In the genomic region with DNA sequence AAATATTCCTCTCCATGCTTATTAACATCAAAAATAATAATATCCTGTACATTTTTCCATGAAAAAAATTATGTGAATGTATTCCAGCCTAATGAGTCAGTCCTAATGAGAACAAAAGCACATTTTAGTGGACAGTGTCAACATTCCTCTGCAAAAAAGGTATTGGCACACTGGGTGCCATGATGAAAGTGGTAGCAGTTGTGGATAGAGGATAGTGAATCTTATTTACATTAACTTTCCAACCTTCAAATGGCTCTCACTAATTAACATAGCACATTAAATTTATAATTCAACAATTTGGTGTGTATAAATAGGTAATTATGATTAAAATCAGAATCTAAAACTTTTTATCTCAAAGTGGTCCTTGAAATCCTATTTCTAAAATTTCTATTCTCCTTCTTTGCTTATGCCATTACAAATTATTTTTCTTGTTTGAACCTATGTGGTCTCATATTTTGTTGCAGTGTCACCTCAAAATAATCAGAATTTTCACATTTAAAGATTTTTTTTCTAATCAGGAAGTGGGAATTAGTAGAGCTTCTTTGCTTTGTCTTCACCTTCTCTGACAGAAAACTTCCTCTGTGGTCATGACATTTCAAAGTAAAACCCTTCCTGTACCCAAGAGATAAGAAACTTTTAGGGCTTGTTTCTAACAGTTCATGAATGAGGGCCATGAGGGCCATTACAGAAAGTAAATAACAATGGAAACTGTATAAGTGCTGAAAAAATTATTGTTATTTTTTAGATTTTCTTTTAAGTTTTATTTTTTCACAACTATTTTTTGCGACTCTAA, we compare ENCODE assay signal across 1 cellular context.
TF ChIP-seq lines count a peak whose summit lies in the region.

No MANE protein-coding gene starts in this region.

TF ChIP-seq in K562, 482 proteins besides CTCF, POLR2A, EP300 and RAD21 (continued from another document and continues in another):
- no peak for TF ChIP-seq TAF15 (IDR thresholded peaks at IDR 0.05; ENCODE audit: low read depth, low read length)
- TF ChIP-seq CBX3 (IDR thresholded peaks at IDR 0.05; ENCODE audit: borderline replicate concordance in 1 of 2, low read length in 2 of 2) = peak in 1 of 2 experiments; percentile 86; a peak in 2 of 3 replicates
- TF ChIP-seq, protein P1, sequence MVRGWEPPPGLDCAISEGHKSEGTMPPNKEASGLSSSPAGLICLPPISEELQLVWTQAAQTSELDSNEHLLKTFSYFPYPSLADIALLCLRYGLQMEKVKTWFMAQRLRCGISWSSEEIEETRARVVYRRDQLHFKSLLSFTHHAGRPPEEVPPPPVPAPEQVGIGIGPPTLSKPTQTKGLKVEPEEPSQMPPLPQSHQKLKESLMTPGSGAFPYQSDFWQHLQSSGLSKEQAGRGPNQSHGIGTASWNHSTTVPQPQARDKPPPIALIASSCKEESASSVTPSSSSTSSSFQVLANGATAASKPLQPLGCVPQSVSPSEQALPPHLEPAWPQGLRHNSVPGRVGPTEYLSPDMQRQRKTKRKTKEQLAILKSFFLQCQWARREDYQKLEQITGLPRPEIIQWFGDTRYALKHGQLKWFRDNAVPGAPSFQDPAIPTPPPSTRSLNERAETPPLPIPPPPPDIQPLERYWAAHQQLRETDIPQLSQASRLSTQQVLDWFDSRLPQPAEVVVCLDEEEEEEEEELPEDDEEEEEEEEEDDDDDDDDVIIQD (CRISPR knock-in tag; IDR thresholded peaks at IDR 0.05) = no peak
- no peak for TF ChIP-seq YY1 (IDR thresholded peaks at IDR 0.05; ENCODE audit: borderline replicate concordance in 1 of 3, control insufficient read depth in 1 of 3, extremely low read depth in 1 of 3, insufficient read depth in 3 of 3, insufficient read length in 1 of 3, insufficient replicate concordance in 2 of 3, low read depth in 1 of 3, low read length in 2 of 3)
- TF ChIP-seq BRCA1 (IDR thresholded peaks at IDR 0.05) = no peak
- TF ChIP-seq BRCA1 (CRISPR knock-in tag; IDR thresholded peaks at IDR 0.05) = no peak
- TF ChIP-seq ZNF121 (CRISPR knock-in tag; conservative IDR thresholded peaks at IDR 0.05) = no peak
- TF ChIP-seq BMI1 (IDR thresholded peaks at IDR 0.05; ENCODE audit: low read length) = no peak
- TF ChIP-seq MAZ (CRISPR knock-in tag; conservative IDR thresholded peaks at IDR 0.05 in 1 of 2, IDR thresholded peaks at IDR 0.05 in 1 of 2) = no peak
- no peak for TF ChIP-seq ZNF224 (CRISPR knock-in tag; IDR thresholded peaks at IDR 0.05)
- TF ChIP-seq, protein P2, sequence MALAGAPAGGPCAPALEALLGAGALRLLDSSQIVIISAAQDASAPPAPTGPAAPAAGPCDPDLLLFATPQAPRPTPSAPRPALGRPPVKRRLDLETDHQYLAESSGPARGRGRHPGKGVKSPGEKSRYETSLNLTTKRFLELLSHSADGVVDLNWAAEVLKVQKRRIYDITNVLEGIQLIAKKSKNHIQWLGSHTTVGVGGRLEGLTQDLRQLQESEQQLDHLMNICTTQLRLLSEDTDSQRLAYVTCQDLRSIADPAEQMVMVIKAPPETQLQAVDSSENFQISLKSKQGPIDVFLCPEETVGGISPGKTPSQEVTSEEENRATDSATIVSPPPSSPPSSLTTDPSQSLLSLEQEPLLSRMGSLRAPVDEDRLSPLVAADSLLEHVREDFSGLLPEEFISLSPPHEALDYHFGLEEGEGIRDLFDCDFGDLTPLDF (CRISPR knock-in tag; IDR thresholded peaks at IDR 0.05) = no peak
- TF ChIP-seq E2F3 (CRISPR knock-in tag; IDR thresholded peaks at IDR 0.05) = no peak
- 0 out of 2 replicates have a peak, but pooled peaks have one; percentile 53 for TF ChIP-seq KLF6 (CRISPR knock-in tag; IDR thresholded peaks at IDR 0.05; ENCODE audit: borderline replicate concordance)
- TF ChIP-seq DNMT1 (IDR thresholded peaks at IDR 0.05) = no peak
- TF ChIP-seq ZNF174 (CRISPR knock-in tag; IDR thresholded peaks at IDR 0.05) = no peak
- no peak; the same call in 1 of the 2 replicates for TF ChIP-seq CREM (IDR thresholded peaks at IDR 0.05; ENCODE audit: low read depth)
- TF ChIP-seq RBFOX2 (IDR thresholded peaks at IDR 0.05; ENCODE audit: low read depth, low read length) = no peak
- TF ChIP-seq, protein P3, sequence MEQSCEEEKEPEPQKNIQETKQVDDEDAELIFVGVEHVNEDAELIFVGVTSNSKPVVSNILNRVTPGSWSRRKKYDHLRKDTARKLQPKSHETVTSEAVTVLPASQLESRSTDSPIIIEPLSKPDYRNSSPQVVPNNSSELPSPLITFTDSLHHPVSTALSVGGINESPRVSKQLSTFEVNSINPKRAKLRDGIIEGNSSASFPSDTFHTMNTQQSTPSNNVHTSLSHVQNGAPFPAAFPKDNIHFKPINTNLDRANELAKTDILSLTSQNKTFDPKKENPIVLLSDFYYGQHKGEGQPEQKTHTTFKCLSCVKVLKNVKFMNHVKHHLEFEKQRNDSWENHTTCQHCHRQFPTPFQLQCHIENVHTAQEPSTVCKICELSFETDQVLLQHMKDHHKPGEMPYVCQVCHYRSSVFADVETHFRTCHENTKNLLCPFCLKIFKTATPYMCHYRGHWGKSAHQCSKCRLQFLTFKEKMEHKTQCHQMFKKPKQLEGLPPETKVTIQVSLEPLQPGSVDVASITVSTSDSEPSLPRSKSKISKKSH (CRISPR knock-in tag; IDR thresholded peaks at IDR 0.05) = no peak
- TF ChIP-seq MEF2A (IDR thresholded peaks at IDR 0.05; ENCODE audit: control insufficient read depth, low read depth, low read length) = no peak
- TF ChIP-seq ARID2 (IDR thresholded peaks at IDR 0.05) = no peak
- TF ChIP-seq ESRRA (IDR thresholded peaks at IDR 0.05; ENCODE audit: borderline replicate concordance, low read depth) = no peak; the same call in 1 of the 2 replicates
- no peak for TF ChIP-seq ZNF143 (CRISPR knock-in tag; IDR thresholded peaks at IDR 0.05)
- no peak for TF ChIP-seq ZNF584 (CRISPR knock-in tag; IDR thresholded peaks at IDR 0.05; ENCODE audit: low read depth)
- TF ChIP-seq FOXK2 (conservative IDR thresholded peaks at IDR 0.05 in 1 of 2, IDR thresholded peaks at IDR 0.05 in 1 of 2; ENCODE audit: low read depth in 2 of 2) = peak; percentile 96 to 98
- peak; percentile 98 for TF ChIP-seq KDM1A (IDR thresholded peaks at IDR 0.05)
- TF ChIP-seq HMG20A (CRISPR knock-in tag; conservative IDR thresholded peaks at IDR 0.05) = 0 out of 2 replicates have a peak, but pooled peaks have one; percentile 19
- TF ChIP-seq ZNF76 (CRISPR knock-in tag; IDR thresholded peaks at IDR 0.05; ENCODE audit: borderline replicate concordance) = no peak
- TF ChIP-seq RFX5 (IDR thresholded peaks at IDR 0.05; ENCODE audit: low read depth, low read length) = no peak
- no peak for TF ChIP-seq XRCC3 (IDR thresholded peaks at IDR 0.05)
- no peak for TF ChIP-seq CREBBP (IDR thresholded peaks at IDR 0.05; ENCODE audit: low read depth, low read length)
- TF ChIP-seq SOX6 (IDR thresholded peaks at IDR 0.05) = peak; percentile 98
- no peak for TF ChIP-seq ZNF507 (tag; conservative IDR thresholded peaks at IDR 0.05)
- no peak for TF ChIP-seq SP1 (CRISPR knock-in tag; IDR thresholded peaks at IDR 0.05)
- no peak for TF ChIP-seq ZNF217 (CRISPR knock-in tag; IDR thresholded peaks at IDR 0.05)
- TF ChIP-seq FOXK1 (CRISPR knock-in tag; IDR thresholded peaks at IDR 0.05; ENCODE audit: borderline replicate concordance) = no peak
- TF ChIP-seq CBFA2T2 (conservative IDR thresholded peaks at IDR 0.05) = peak; percentile 87
- TF ChIP-seq CBX8 (IDR thresholded peaks at IDR 0.05; ENCODE audit: borderline replicate concordance, extremely low read depth, low read depth, low read length, poor library complexity, severe bottlenecking) = no peak
- TF ChIP-seq HNRNPLL (IDR thresholded peaks at IDR 0.05; ENCODE audit: low read depth, low read length, poor library complexity, severe bottlenecking) = no peak
- TF ChIP-seq ETV6 (IDR thresholded peaks at IDR 0.05; ENCODE audit: borderline replicate concordance in 1 of 2, low read depth in 2 of 2, low read length in 1 of 2) = peak in 1 of 2 experiments; percentile 73; a peak in 2 of 4 replicates
- no peak for TF ChIP-seq ETV6 (CRISPR knock-in tag; IDR thresholded peaks at IDR 0.05; ENCODE audit: borderline replicate concordance)
- peak; percentile 91 for TF ChIP-seq LEF1 (IDR thresholded peaks at IDR 0.05)
- TF ChIP-seq, protein P4, sequence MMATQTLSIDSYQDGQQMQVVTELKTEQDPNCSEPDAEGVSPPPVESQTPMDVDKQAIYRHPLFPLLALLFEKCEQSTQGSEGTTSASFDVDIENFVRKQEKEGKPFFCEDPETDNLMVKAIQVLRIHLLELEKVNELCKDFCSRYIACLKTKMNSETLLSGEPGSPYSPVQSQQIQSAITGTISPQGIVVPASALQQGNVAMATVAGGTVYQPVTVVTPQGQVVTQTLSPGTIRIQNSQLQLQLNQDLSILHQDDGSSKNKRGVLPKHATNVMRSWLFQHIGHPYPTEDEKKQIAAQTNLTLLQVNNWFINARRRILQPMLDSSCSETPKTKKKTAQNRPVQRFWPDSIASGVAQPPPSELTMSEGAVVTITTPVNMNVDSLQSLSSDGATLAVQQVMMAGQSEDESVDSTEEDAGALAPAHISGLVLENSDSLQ (IDR thresholded peaks at IDR 0.05) = peak; percentile 76
- TF ChIP-seq ZNF764 (CRISPR knock-in tag; IDR thresholded peaks at IDR 0.05; ENCODE audit: low read depth) = no peak
- no peak for TF ChIP-seq ZBTB1 (CRISPR knock-in tag; IDR thresholded peaks at IDR 0.05; ENCODE audit: borderline replicate concordance, low read depth)
- no peak for TF ChIP-seq ZC3H8 (IDR thresholded peaks at IDR 0.05)
- no peak for TF ChIP-seq HNRNPUL1 (IDR thresholded peaks at IDR 0.05; ENCODE audit: low read length)
- no peak for TF ChIP-seq HEY1 (CRISPR knock-in tag; IDR thresholded peaks at IDR 0.05; ENCODE audit: borderline replicate concordance)
- no peak for TF ChIP-seq ZNF263 (CRISPR knock-in tag; IDR thresholded peaks at IDR 0.05; ENCODE audit: borderline replicate concordance)
- no peak for TF ChIP-seq ZC3H11A (IDR thresholded peaks at IDR 0.05; ENCODE audit: low read depth, low read length)
- TF ChIP-seq FOXA3 (CRISPR knock-in tag; conservative IDR thresholded peaks at IDR 0.05 in 1 of 2, IDR thresholded peaks at IDR 0.05 in 1 of 2) = peak; percentile 68 to 91; a peak in 3 of 4 replicates
- no peak for TF ChIP-seq RFX1 (IDR thresholded peaks at IDR 0.05)
- TF ChIP-seq CHCHD3 (CRISPR knock-in tag; IDR thresholded peaks at IDR 0.05) = no peak
- TF ChIP-seq, protein P5, sequence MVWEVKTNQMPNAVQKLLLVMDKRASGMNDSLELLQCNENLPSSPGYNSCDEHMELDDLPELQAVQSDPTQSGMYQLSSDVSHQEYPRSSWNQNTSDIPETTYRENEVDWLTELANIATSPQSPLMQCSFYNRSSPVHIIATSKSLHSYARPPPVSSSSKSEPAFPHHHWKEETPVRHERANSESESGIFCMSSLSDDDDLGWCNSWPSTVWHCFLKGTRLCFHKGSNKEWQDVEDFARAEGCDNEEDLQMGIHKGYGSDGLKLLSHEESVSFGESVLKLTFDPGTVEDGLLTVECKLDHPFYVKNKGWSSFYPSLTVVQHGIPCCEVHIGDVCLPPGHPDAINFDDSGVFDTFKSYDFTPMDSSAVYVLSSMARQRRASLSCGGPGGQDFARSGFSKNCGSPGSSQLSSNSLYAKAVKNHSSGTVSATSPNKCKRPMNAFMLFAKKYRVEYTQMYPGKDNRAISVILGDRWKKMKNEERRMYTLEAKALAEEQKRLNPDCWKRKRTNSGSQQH (CRISPR knock-in tag; IDR thresholded peaks at IDR 0.05) = no peak
- peak; percentile 66 for TF ChIP-seq JUND (IDR thresholded peaks at IDR 0.05; ENCODE audit: borderline replicate concordance, low read depth, low read length)
- TF ChIP-seq JUND (tag; IDR thresholded peaks at IDR 0.05; ENCODE audit: borderline replicate concordance, low read depth, low read length) = no peak
- TF ChIP-seq, protein P6, sequence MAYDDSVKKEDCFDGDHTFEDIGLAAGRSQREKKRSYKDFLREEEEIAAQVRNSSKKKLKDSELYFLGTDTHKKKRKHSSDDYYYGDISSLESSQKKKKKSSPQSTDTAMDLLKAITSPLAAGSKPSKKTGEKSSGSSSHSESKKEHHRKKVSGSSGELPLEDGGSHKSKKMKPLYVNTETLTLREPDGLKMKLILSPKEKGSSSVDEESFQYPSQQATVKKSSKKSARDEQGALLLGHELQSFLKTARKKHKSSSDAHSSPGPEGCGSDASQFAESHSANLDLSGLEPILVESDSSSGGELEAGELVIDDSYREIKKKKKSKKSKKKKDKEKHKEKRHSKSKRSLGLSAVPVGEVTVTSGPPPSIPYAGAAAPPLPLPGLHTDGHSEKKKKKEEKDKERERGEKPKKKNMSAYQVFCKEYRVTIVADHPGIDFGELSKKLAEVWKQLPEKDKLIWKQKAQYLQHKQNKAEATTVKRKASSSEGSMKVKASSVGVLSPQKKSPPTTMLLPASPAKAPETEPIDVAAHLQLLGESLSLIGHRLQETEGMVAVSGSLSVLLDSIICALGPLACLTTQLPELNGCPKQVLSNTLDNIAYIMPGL (CRISPR knock-in tag; IDR thresholded peaks at IDR 0.05) = no peak
- TF ChIP-seq ZNF778 (CRISPR knock-in tag; IDR thresholded peaks at IDR 0.05) = no peak
- TF ChIP-seq NR2C1 (IDR thresholded peaks at IDR 0.05) = no peak
- TF ChIP-seq NR2C1 (tag; IDR thresholded peaks at IDR 0.05) = no peak
- TF ChIP-seq, protein P7, sequence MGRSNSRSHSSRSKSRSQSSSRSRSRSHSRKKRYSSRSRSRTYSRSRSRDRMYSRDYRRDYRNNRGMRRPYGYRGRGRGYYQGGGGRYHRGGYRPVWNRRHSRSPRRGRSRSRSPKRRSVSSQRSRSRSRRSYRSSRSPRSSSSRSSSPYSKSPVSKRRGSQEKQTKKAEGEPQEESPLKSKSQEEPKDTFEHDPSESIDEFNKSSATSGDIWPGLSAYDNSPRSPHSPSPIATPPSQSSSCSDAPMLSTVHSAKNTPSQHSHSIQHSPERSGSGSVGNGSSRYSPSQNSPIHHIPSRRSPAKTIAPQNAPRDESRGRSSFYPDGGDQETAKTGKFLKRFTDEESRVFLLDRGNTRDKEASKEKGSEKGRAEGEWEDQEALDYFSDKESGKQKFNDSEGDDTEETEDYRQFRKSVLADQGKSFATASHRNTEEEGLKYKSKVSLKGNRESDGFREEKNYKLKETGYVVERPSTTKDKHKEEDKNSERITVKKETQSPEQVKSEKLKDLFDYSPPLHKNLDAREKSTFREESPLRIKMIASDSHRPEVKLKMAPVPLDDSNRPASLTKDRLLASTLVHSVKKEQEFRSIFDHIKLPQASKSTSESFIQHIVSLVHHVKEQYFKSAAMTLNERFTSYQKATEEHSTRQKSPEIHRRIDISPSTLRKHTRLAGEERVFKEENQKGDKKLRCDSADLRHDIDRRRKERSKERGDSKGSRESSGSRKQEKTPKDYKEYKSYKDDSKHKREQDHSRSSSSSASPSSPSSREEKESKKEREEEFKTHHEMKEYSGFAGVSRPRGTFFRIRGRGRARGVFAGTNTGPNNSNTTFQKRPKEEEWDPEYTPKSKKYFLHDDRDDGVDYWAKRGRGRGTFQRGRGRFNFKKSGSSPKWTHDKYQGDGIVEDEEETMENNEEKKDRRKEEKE (IDR thresholded peaks at IDR 0.05; ENCODE audit: borderline replicate concordance in 1 of 2, control insufficient read depth in 1 of 2, low read depth in 2 of 2, low read length in 1 of 2) = 0 out of 4 replicates have a peak, but pooled peaks of 1 of the 2 experiments have one; percentile 50
- no peak for TF ChIP-seq PCBP1 (IDR thresholded peaks at IDR 0.05; ENCODE audit: low read depth, low read length, poor library complexity, severe bottlenecking)
